Comparison of ENCODE assay signal across 24 cellular contexts in genomic region chr9:71891557-71892189, GRCh38. TPM values are rescaled to one million over a fixed set of nuclear protein-coding genes. Genes with fewer than 3 reads are reported as not detected.
A peak's percentile ranks its signal among the peaks of the same experiment; 100 is the strongest.
DNase-seq lines count a peak whose midpoint lies in the region; ATAC-seq and TF ChIP-seq lines count a peak whose summit lies in the region.
"Had no signal": no experiment of that assay in that cellular context is flagged by ENCODE, and none has a peak within 500 bp of the region (broad histone marks: within the 10 kb centered on the region; RNA-seq: fewer than 3 reads in every experiment).

No MANE protein-coding gene starts in this region.

- H3K4ac ChIP-seq in mesendoderm (ENCODE audit: low read depth, low read length): no peak overlapping the region

- H3K27me3 Mint-ChIP-seq in dendritic cell treated with granulocyte-macrophage colony-stimulating factor and Interleukin-4, amounts not matched to agents 40 ng/mL and 50 ng/mL, for 4 days: no peaks in the 10 kb centered on the region
- H3K27me3 Mint-ChIP-seq: activated naive CD8-positive, alpha-beta T cell treated with anti-CD3 and anti-CD28 coated beads, Interleukin-2, amount 10 ng/mL, durations not matched to agents 7 days and 5 days; brain had no signal

- H3K4me1 ChIP-seq in BLaER1 (peaks cover 93% of the 10 kb centered on the region), left ventricle myocardium inferior (peaks cover 48% of the 10 kb centered on the region), mesendoderm (ENCODE audit: control insufficient read depth, low read depth, low read length) (no peaks in the 10 kb centered on the region)

- peak overlapping the region; percentile 16 for H3K27ac Mint-ChIP-seq in dendritic cell treated with granulocyte-macrophage colony-stimulating factor and Interleukin-4, amounts not matched to agents 40 ng/mL and 50 ng/mL, for 4 days
- H3K27ac Mint-ChIP-seq: activated naive CD8-positive, alpha-beta T cell treated with anti-CD3 and anti-CD28 coated beads, Interleukin-2, amount 10 ng/mL, durations not matched to agents 7 days and 5 days; activated T-helper 1 cell treated with anti-CD3 and anti-CD28 coated beads, Interleukin-12 subunit alpha, Interleukin-12 subunit beta, Interleukin-2, Interleukin-4 antibody, amounts not matched to agents 30 ng/mL and 10 ng/mL and 1 ng/mL, durations not matched to agents 14 hours and 24 hours and 36 hours; CD8-positive, alpha-beta T cell had no signal

- no peak overlapping the region for H3K23ac ChIP-seq in mesendoderm (ENCODE audit: low read length)

- peak; percentile 40 for ATAC-seq in GM19324 (IDR thresholded peaks at IDR 0.05; ENCODE audit: low FRiP score, unreplicated experiment)
- ATAC-seq in HG03354 (IDR thresholded peaks at IDR 0.05; ENCODE audit: poor library complexity, severe bottlenecking, unreplicated experiment): peak; percentile 43
- ATAC-seq: CD8-positive, alpha-beta T cell; GM23338 had no signal

- no peak overlapping the region for H4K8ac ChIP-seq in mesendoderm (ENCODE audit: low read depth, low read length)

- TF ChIP-seq CTCF in left ventricle myocardium inferior (IDR thresholded peaks at IDR 0.05; ENCODE audit: borderline replicate concordance): no peak

- peak overlapping the region; percentile 55 for H3K27ac ChIP-seq in BLaER1
- no peak overlapping the region for H3K27ac ChIP-seq in left ventricle myocardium inferior (replicated peaks)
- no peak overlapping the region for H3K27ac ChIP-seq in mesendoderm (ENCODE audit: low read depth, low read length)
- H3K27ac ChIP-seq: coronary artery, hepatocyte, SJCRH30, tibial nerve had no signal

- intact Hi-C loops in dendritic cell treated with granulocyte-macrophage colony-stimulating factor and Interleukin-4, amounts not matched to agents 40 ng/mL and 50 ng/mL, for 4 days (cut with micrococcal nuclease): no loop called here
- intact Hi-C loops in left ventricle myocardium inferior (cut with micrococcal nuclease): no loop called here

- WGBS in mesendoderm (ENCODE audit: extremely low coverage, insufficient coverage, low lambda C conversion rate): no CpG with 5 or more reads among the region's 4 CpGs

- no peak overlapping the region for H2BK120ac ChIP-seq in mesendoderm (ENCODE audit: low read depth, low read length)

- DNase-seq in left ventricle myocardium inferior (no peak), NCI-H187 (lab: John Stamatoyannopoulos, UW) (no peak), mesendoderm (no peak), GM03348 (ENCODE audit: low spot score) (no peak)
- DNase-seq: activated CD4-positive, CD25-positive, alpha-beta regulatory T cell treated with anti-CD3 and anti-CD28 coated beads, Interleukin-2, amount 50 U/mL, for 72 hours; activated naive CD8-positive, alpha-beta T cell treated with anti-CD3 and anti-CD28 coated beads, Interleukin-2, amount 10 ng/mL, durations not matched to agents 7 days and 5 days; CD8-positive, alpha-beta T cell; islet precursor cell; NCI-H1436; NCI-H2171; NCI-H526 treated with DMSO at 0.1 percent for 48 hours; SJCRH30; stimulated activated CD4-positive, alpha-beta T cell treated with anti-CD3 and anti-CD28 coated beads, Interleukin-12 subunit alpha, Interleukin-12 subunit beta, amount 100 ng/mL, for 4 hours; T-helper 9 cell had no signal

- peaks cover 27% of the 10 kb centered on the region; the same call in 1 of the 2 replicates for H4K20me1 ChIP-seq in BLaER1

- H3K4me3 ChIP-seq in BLaER1: no peak overlapping the region
- H3K4me3 ChIP-seq in left ventricle myocardium inferior: no peak overlapping the region
- no peak overlapping the region for H3K4me3 ChIP-seq in mesendoderm (ENCODE audit: low read length)
- H3K4me3 ChIP-seq: coronary artery, GM23338, hepatocyte, SJCRH30, tibial nerve had no signal

- no peaks in the 10 kb centered on the region for H3K36me3 Mint-ChIP-seq in dendritic cell treated with granulocyte-macrophage colony-stimulating factor and Interleukin-4, amounts not matched to agents 40 ng/mL and 50 ng/mL, for 4 days (ENCODE audit: low read depth)
- H3K36me3 Mint-ChIP-seq: CD8-positive, alpha-beta T cell had no signal

- H3K36me3 ChIP-seq in BLaER1: peaks cover 40% of the 10 kb centered on the region
- no peaks in the 10 kb centered on the region for H3K36me3 ChIP-seq in left ventricle myocardium inferior
- H3K36me3 ChIP-seq in mesendoderm (ENCODE audit: control insufficient read depth, insufficient read depth, low read length): no peaks in the 10 kb centered on the region
- H3K36me3 ChIP-seq: tibial nerve had no signal

- H3K4me1 Mint-ChIP-seq in dendritic cell treated with granulocyte-macrophage colony-stimulating factor and Interleukin-4, amounts not matched to agents 40 ng/mL and 50 ng/mL, for 4 days (ENCODE audit: low read depth): peaks cover 35% of the 10 kb centered on the region

- H3K4me2 ChIP-seq in BLaER1: peak overlapping the region; percentile 66
- H3K4me2 ChIP-seq in mesendoderm (ENCODE audit: low read length): no peak overlapping the region
- H3K4me2 ChIP-seq: GM23338, hepatocyte had no signal

- H3K79me2 ChIP-seq in mesendoderm (ENCODE audit: control insufficient read depth, insufficient read depth, low read length): peaks cover 77% of the 10 kb centered on the region

- no peak overlapping the region for H3K18ac ChIP-seq in mesendoderm (ENCODE audit: low read length)

- no peaks in the 10 kb centered on the region for H3K9me3 Mint-ChIP-seq in dendritic cell treated with granulocyte-macrophage colony-stimulating factor and Interleukin-4, amounts not matched to agents 40 ng/mL and 50 ng/mL, for 4 days
- H3K9me3 Mint-ChIP-seq: activated naive CD8-positive, alpha-beta T cell treated with anti-CD3 and anti-CD28 coated beads, Interleukin-2, amount 10 ng/mL, durations not matched to agents 7 days and 5 days; activated T-helper 1 cell treated with anti-CD3 and anti-CD28 coated beads, Interleukin-12 subunit alpha, Interleukin-12 subunit beta, Interleukin-2, Interleukin-4 antibody, amounts not matched to agents 30 ng/mL and 10 ng/mL and 1 ng/mL, durations not matched to agents 14 hours and 24 hours and 36 hours; CD8-positive, alpha-beta T cell; GM23338 had no signal

- H3K56ac ChIP-seq in mesendoderm (ENCODE audit: low read length): no peak overlapping the region

- H3K27me3 ChIP-seq in BLaER1 (no peaks in the 10 kb centered on the region), left ventricle myocardium inferior (ENCODE audit: low read depth) (no peaks in the 10 kb centered on the region), mesendoderm (ENCODE audit: insufficient read depth, low read length, poor library complexity) (no peaks in the 10 kb centered on the region)
- H3K27me3 ChIP-seq: hepatocyte, SJCRH30, tibial nerve had no signal

- no peak overlapping the region for H3K4me3 Mint-ChIP-seq in dendritic cell treated with granulocyte-macrophage colony-stimulating factor and Interleukin-4, amounts not matched to agents 40 ng/mL and 50 ng/mL, for 4 days
- H3K4me3 Mint-ChIP-seq: activated naive CD8-positive, alpha-beta T cell treated with anti-CD3 and anti-CD28 coated beads, Interleukin-2, amount 10 ng/mL, durations not matched to agents 7 days and 5 days; activated T-helper 1 cell treated with anti-CD3 and anti-CD28 coated beads, Interleukin-12 subunit alpha, Interleukin-12 subunit beta, Interleukin-2, Interleukin-4 antibody, amounts not matched to agents 30 ng/mL and 10 ng/mL and 1 ng/mL, durations not matched to agents 14 hours and 24 hours and 36 hours; brain; CD8-positive, alpha-beta T cell; GM23338 had no signal

- H2AK5ac ChIP-seq in mesendoderm (ENCODE audit: low read length): no peak overlapping the region

- no peak overlapping the region for H4K5ac ChIP-seq in mesendoderm (ENCODE audit: low read length)

- no peak overlapping the region for H2BK5ac ChIP-seq in mesendoderm (ENCODE audit: low read length)

- no peak overlapping the region for H3K9ac ChIP-seq in BLaER1
- H3K9ac ChIP-seq in mesendoderm (ENCODE audit: low read length): no peak overlapping the region

- H3K9me3 ChIP-seq in BLaER1: peaks cover 51% of the 10 kb centered on the region
- H3K9me3 ChIP-seq in left ventricle myocardium inferior (replicated peaks): no peaks in the 10 kb centered on the region
- H3K9me3 ChIP-seq: SJCRH30, tibial nerve had no signal

- H2BK15ac ChIP-seq in mesendoderm (replicated peaks; ENCODE audit: low read depth): no peak overlapping the region

- H3K79me1 ChIP-seq in mesendoderm (ENCODE audit: low read length): peaks cover 5% of the 10 kb centered on the region

RNA-seq across cellular contexts. Expression of gene ABHD17B, which starts 19.3 kb away (rescaled TPM):
- 10.2 TPM for total RNA-seq in left ventricle myocardium inferior
- 52.9 TPM for polyA plus RNA-seq in mesendoderm (2013, experiment 1 of 2)
- 53.1 TPM for polyA plus RNA-seq in mesendoderm (2013, experiment 2 of 2)

RNA-seq across cellular contexts. Expression of gene C9orf85, which starts 19.8 kb away (rescaled TPM):
- 6.3 TPM for total RNA-seq in left ventricle myocardium inferior
- 20.8 TPM for polyA plus RNA-seq in mesendoderm (2013, experiment 1 of 2)
- 20.0 TPM for polyA plus RNA-seq in mesendoderm (2013, experiment 2 of 2)
